Comparison of ENCODE assay signal across 15 cellular contexts in genomic region chr19:51807111-51807701, GRCh38. TPM values are rescaled to one million over a fixed set of nuclear protein-coding genes. Genes with fewer than 3 reads are reported as not detected.
DNase-seq lines count a peak whose midpoint lies in the region; ATAC-seq, FAIRE-seq and TF ChIP-seq lines count a peak whose summit lies in the region.
"Had no signal": no experiment of that assay in that cellular context is flagged by ENCODE, and none has a peak within 500 bp of the region (broad histone marks: within the 10 kb centered on the region; RNA-seq: fewer than 3 reads in every experiment).

No MANE protein-coding gene starts in this region.

- peak; percentile 58 for TF ChIP-seq EP300 in K562 (IDR thresholded peaks at IDR 0.05; ENCODE audit: low read length)

- no peak overlapping the region for H3K27ac Mint-ChIP-seq in stimulated activated memory B cell treated with anti-CD40 and anti-IgM and Interleukin-4, amounts not matched to agents 10 μg/mL and 1 μg/mL and 100 μg/mL, for 72 hours

- in situ Hi-C loops in K562 (cut with MboI), result no loop called here

- intact Hi-C loops in K562 (cut with micrococcal nuclease), result loop anchor here (5.0 kb wide), 1 partner anchor 470 kb away; no protein-coding TSS in a partner anchor

- TF ChIP-seq POLR2A in K562 (conservative IDR thresholded peaks at IDR 0.05), result no peak

- H4K20me1 ChIP-seq in K562 (replicated peaks; ENCODE audit: control insufficient read depth, insufficient read depth, low read length), result no peaks in the 10 kb centered on the region
- no peaks in the 10 kb centered on the region for H4K20me1 ChIP-seq in hepatocyte (ENCODE audit: insufficient read depth, poor library complexity, severe bottlenecking)

- CTCF ChIA-PET in K562 (lab: Yijun Ruan, JAX; ENCODE audit: low intra/inter-chr PET ratio), result no interaction called here

- TF ChIP-seq CTCF in K562 (IDR thresholded peaks at IDR 0.05 in 2 of 3, conservative IDR thresholded peaks at IDR 0.05 in 1 of 3; ENCODE audit: insufficient read depth in 2 of 3, low read depth in 1 of 3, low read length in 3 of 3) (peak in 2 of 3 experiments; percentile 18 to 41; a peak in 1 of 6 replicates), lung (IDR thresholded peaks at IDR 0.05; ENCODE audit: control extremely low read depth, extremely low read depth) (no peak), hepatocyte (IDR thresholded peaks at IDR 0.05; ENCODE audit: poor library complexity) (no peak)

- FAIRE-seq in K562 (lab: Jason Lieb, UNC), result peak; percentile 80

- H3K4me1 Mint-ChIP-seq in stimulated activated memory B cell treated with anti-CD40 and anti-IgM and Interleukin-4, amounts not matched to agents 10 μg/mL and 1 μg/mL and 100 μg/mL, for 72 hours, result no peaks in the 10 kb centered on the region

- H3K4me3 ChIP-seq in K562, result no peak overlapping the region
- no peak overlapping the region for H3K4me3 ChIP-seq in lung
- H3K4me3 ChIP-seq in hepatocyte, result no peak overlapping the region
- H3K4me3 ChIP-seq: colonic mucosa, smooth muscle cell had no signal

- peak overlapping the region; percentile 67 for H3K27ac ChIP-seq in K562 (ENCODE audit: extremely low read depth, low read depth, low read length)
- peak overlapping the region in 1 of 2 donors; percentile 23 for H3K27ac ChIP-seq in lung (ENCODE audit: low read depth in 1 of 2, low read length in 1 of 2)
- H3K27ac ChIP-seq in hepatocyte, result no peak overlapping the region
- H3K27ac ChIP-seq: colonic mucosa had no signal

- BruUV-seq in K562 (replicated peaks; lab: Mats Ljungman, UMichigan), result no TSS peak

- no peaks in the 10 kb centered on the region for H3K27me3 Mint-ChIP-seq in stimulated activated memory B cell treated with anti-CD40 and anti-IgM and Interleukin-4, amounts not matched to agents 10 μg/mL and 1 μg/mL and 100 μg/mL, for 72 hours

- 0 out of 3 replicates have a peak, but pooled peaks cover under 1% of the 10 kb centered on the region for H3K36me3 ChIP-seq in K562 (ENCODE audit: control insufficient read depth, insufficient read depth, low read length)
- no peaks in the 10 kb centered on the region for H3K36me3 ChIP-seq in lung (ENCODE audit: control insufficient read depth in 2 of 2, insufficient read depth in 2 of 2, low read length in 2 of 2)
- no peaks in the 10 kb centered on the region for H3K36me3 ChIP-seq in hepatocyte (replicated peaks; ENCODE audit: insufficient read depth, low read depth)
- H3K36me3 ChIP-seq: colonic mucosa had no signal

- DNase-seq in EL, result peak; percentile 64
- peak; percentile 92 for DNase-seq in MV-4-11 (lab: John Stamatoyannopoulos, UW)
- DNase-seq in K562 (ENCODE audit: extremely low read depth in 1 of 4, low spot score in 3 of 4), result peak; percentile 42 to 85 (median 52)
- DNase-seq in lung (ENCODE audit: low spot score), result no peak
- no peak for DNase-seq in hepatocyte (ENCODE audit: low spot score)
- DNase-seq: activated CD4-positive, CD25-positive, alpha-beta regulatory T cell; activated effector memory CD4-positive, alpha-beta T cell treated with Interleukin-2 at 50 U/mL for 16 hours; colonic mucosa; NCI-H187 treated with DMSO at 0.1 percent for 48 hours had no signal

- no peak overlapping the region for H3K4me3 Mint-ChIP-seq in stimulated activated memory B cell treated with anti-CD40 and anti-IgM and Interleukin-4, amounts not matched to agents 10 μg/mL and 1 μg/mL and 100 μg/mL, for 72 hours

- no peaks in the 10 kb centered on the region for H3K9me2 ChIP-seq in hepatocyte (replicated peaks; ENCODE audit: insufficient read depth)

- H3K9me3 ChIP-seq in K562 (replicated peaks; ENCODE audit: control insufficient read depth, insufficient read depth, low read depth, low read length) (peaks cover 9% of the 10 kb centered on the region), lung (ENCODE audit: control insufficient read depth in 2 of 2, insufficient read depth in 1 of 2, low read length in 1 of 2) (peaks cover 0 to 8% of the 10 kb centered on the region in 2 donors), hepatocyte (ENCODE audit: low read depth) (no peaks in the 10 kb centered on the region)
- H3K9me3 ChIP-seq: colonic mucosa had no signal

- H3K79me2 ChIP-seq in K562 (ENCODE audit: control insufficient read depth, insufficient read depth, low read length) (no peaks in the 10 kb centered on the region), hepatocyte (no peaks in the 10 kb centered on the region)

- H3K4me1 ChIP-seq in K562 (replicated peaks in 1 of 2; ENCODE audit: control insufficient read depth in 2 of 2, insufficient read depth in 2 of 2, low read length in 2 of 2), result peaks cover 5 to 59% of the 10 kb centered on the region in 2 experiments; a peak in 4 of 5 replicates
- peaks cover 2 to 4% of the 10 kb centered on the region in 2 donors for H3K4me1 ChIP-seq in lung (ENCODE audit: control insufficient read depth in 2 of 2, insufficient read depth in 2 of 2, low read length in 2 of 2)
- no peaks in the 10 kb centered on the region for H3K4me1 ChIP-seq in hepatocyte (ENCODE audit: insufficient read depth)
- H3K4me1 ChIP-seq: colonic mucosa had no signal

- H3K4me2 ChIP-seq in K562 (ENCODE audit: insufficient read depth, low read length) (peak overlapping the region; percentile 57), hepatocyte (no peak overlapping the region)
- H3K4me2 ChIP-seq: smooth muscle cell had no signal

- H3K9ac ChIP-seq in K562 (ENCODE audit: insufficient read depth in 1 of 2, low read depth in 2 of 2, low read length in 2 of 2), result peak overlapping the region in 1 of 2 experiments; percentile 22; a peak in 2 of 4 replicates

- POLR2A ChIA-PET in K562 (lab: Yijun Ruan, JAX), result interaction anchor here (0.6 to 1.3 kb wide), 5 partner anchors 11 to 1152 kb away, joined by 3 to 5 read pairs (median 3); no protein-coding TSS in a partner anchor

- ATAC-seq in K562 (peak; percentile 77), lung (ENCODE audit: insufficient read depth, low FRiP score) (peak; percentile 34), GM21390 (IDR thresholded peaks at IDR 0.05; ENCODE audit: unreplicated experiment) (no peak), GM21717 (IDR thresholded peaks at IDR 0.05; ENCODE audit: unreplicated experiment) (no peak)
- no peak for ATAC-seq in stimulated activated memory B cell treated with anti-CD40 and anti-IgM and Interleukin-4, amounts not matched to agents 10 μg/mL and 1 μg/mL and 100 μg/mL, for 72 hours

- peaks cover 13% of the 10 kb centered on the region for H3K9me3 Mint-ChIP-seq in stimulated activated memory B cell treated with anti-CD40 and anti-IgM and Interleukin-4, amounts not matched to agents 10 μg/mL and 1 μg/mL and 100 μg/mL, for 72 hours

- WGBS in K562 (ENCODE audit: insufficient coverage, low coverage, missing lambda C conversion rate), result 0% methylated on average over 6 of the region's 6 CpGs
- WGBS in lung, 2 donors, result 40 to 44% methylated on average over 6 of the region's 6 CpGs
- 66% methylated on average over 6 of the region's 6 CpGs for WGBS in hepatocyte (ENCODE audit: low lambda C conversion rate, missing lambda C conversion rate)

- no peaks in the 10 kb centered on the region for H3K27me3 ChIP-seq in K562 (ENCODE audit: control insufficient read depth in 2 of 2, insufficient read depth in 2 of 2, low read length in 2 of 2)
- no peaks in the 10 kb centered on the region for H3K27me3 ChIP-seq in lung (ENCODE audit: control insufficient read depth, insufficient read depth)
- H3K27me3 ChIP-seq in hepatocyte, result no peaks in the 10 kb centered on the region
- H3K27me3 ChIP-seq: colonic mucosa had no signal

- H2AFZ ChIP-seq in K562 (ENCODE audit: low read depth, low read length) (peak overlapping the region; percentile 73), hepatocyte (no peak overlapping the region)

- H3K9me1 ChIP-seq in K562 (ENCODE audit: control insufficient read depth, insufficient read depth, low read length), result no peaks in the 10 kb centered on the region

- no peaks in the 10 kb centered on the region for H3K36me3 Mint-ChIP-seq in stimulated activated memory B cell treated with anti-CD40 and anti-IgM and Interleukin-4, amounts not matched to agents 10 μg/mL and 1 μg/mL and 100 μg/mL, for 72 hours

- peak; percentile 24 to 31; a peak in 3 of 4 replicates for TF ChIP-seq RAD21 in K562 (CRISPR knock-in tag; conservative IDR thresholded peaks at IDR 0.05 in 1 of 2, IDR thresholded peaks at IDR 0.05 in 1 of 2)

RNA-seq across cellular contexts. Expression of gene FPR3, which starts 12.2 kb away (rescaled TPM):
- total RNA-seq in K562 (2011; cell fraction: chromatin; rRNA removed; ENCODE audit: low replicate concordance), result 0.55 and 0.60 TPM in 2 replicates
- 0.33 and 0.39 TPM in 2 replicates for total RNA-seq in K562 (2011; cell fraction: nucleolus; rRNA removed)
- total RNA-seq in K562 (2011; cell fraction: nucleoplasm; rRNA removed), result 0.29 and 0.53 TPM in 2 replicates
- 0.09 and 0.41 TPM in 2 replicates for total RNA-seq in K562 (2014; rRNA removed)
- total RNA-seq in K562 (2014; rRNA removed; fragmentation: Illumina TruSeq; extraction: Trizol), result 0.22 and 0.35 TPM in 2 replicates
- 0.51 and 0.57 TPM in 2 replicates for total RNA-seq in K562 (2015; rRNA removed; fragmentation: Illumina TruSeq; extraction: Trizol)
- total RNA-seq in K562 (2021), result 0.13 and 0.22 TPM in 2 replicates
- polyA plus RNA-seq in K562 (2011; rRNA removed), result 0.45 and 1.3 TPM in 2 replicates
- polyA plus RNA-seq in K562 (2011; cell fraction: cytosol; rRNA removed), result 0.07 and 1.4 TPM in 2 replicates
- 0.10 and 0.67 TPM in 2 replicates for polyA plus RNA-seq in K562 (2011; cell fraction: nucleus; rRNA removed)
- 1.8 and 2.3 TPM in 2 replicates for polyA plus RNA-seq in K562 (2012)
- 0.22 and 0.39 TPM in 2 replicates for polyA plus RNA-seq in K562 (2014; fragmentation: Illumina TruSeq; extraction: Trizol)
- under 1 TPM in 1 of 2 experiments, not detected in 1; 0.08 TPM for polyA plus RNA-seq in K562 (2014; fragmentation: Nextera tagmentation; extraction: Ambion mirVana)
- polyA plus RNA-seq in K562 (2014; rRNA removed), result 0.24 and 0.25 TPM in 2 replicates
- 0.42 and 1.8 TPM in 2 replicates for polyA minus RNA-seq in K562 (2011; rRNA and poly(A)+ RNA removed)
- polyA minus RNA-seq in K562 (2011; cell fraction: cytosol; rRNA and poly(A)+ RNA removed), result 0.64 TPM in 1 of 2 replicates, not detected in the other
- polyA minus RNA-seq in K562 (2011; cell fraction: nucleus; rRNA and poly(A)+ RNA removed), result 0.13 and 0.67 TPM in 2 replicates
- 10 to 100 TPM in 1 of 2 donors, 1 to 10 TPM in 1; 5.5 to 19.1 TPM for total RNA-seq in lung
- polyA plus RNA-seq in lung, result 10 to 100 TPM in 1 of 2 donors, 1 to 10 TPM in 1; 6.6 to 15.8 TPM
- not detected in 2 replicates for total RNA-seq in hepatocyte
- not detected in 2 replicates for polyA plus RNA-seq in hepatocyte
- total RNA-seq: myocyte, OCI-LY7, smooth muscle cell had no signal
- polyA plus RNA-seq: smooth muscle cell had no signal

RNA-seq across cellular contexts. Expression of gene FPR2, which starts 46.2 kb away (rescaled TPM):
- not detected in 2 replicates for total RNA-seq in K562 (2011; cell fraction: chromatin; rRNA removed; ENCODE audit: low replicate concordance)
- total RNA-seq in K562 (2011; cell fraction: nucleolus; rRNA removed), result not detected in 2 replicates
- not detected in 2 replicates for total RNA-seq in K562 (2011; cell fraction: nucleoplasm; rRNA removed)
- not detected in 2 replicates for total RNA-seq in K562 (2014; rRNA removed)
- not detected in 2 replicates for total RNA-seq in K562 (2014; rRNA removed; fragmentation: Illumina TruSeq; extraction: Trizol)
- not detected in 2 replicates for total RNA-seq in K562 (2015; rRNA removed; fragmentation: Illumina TruSeq; extraction: Trizol)
- total RNA-seq in K562 (2021), result not detected in 2 replicates
- polyA plus RNA-seq in K562 (2011; rRNA removed), result not detected in 2 replicates
- polyA plus RNA-seq in K562 (2011; cell fraction: cytosol; rRNA removed), result 0.07 TPM in 1 of 2 replicates, not detected in the other
- polyA plus RNA-seq in K562 (2011; cell fraction: nucleus; rRNA removed), result not detected in 2 replicates
- 0.04 and 0.12 TPM in 2 replicates for polyA plus RNA-seq in K562 (2012)
- polyA plus RNA-seq in K562 (2014; fragmentation: Illumina TruSeq; extraction: Trizol), result not detected in 2 replicates
- polyA plus RNA-seq in K562 (2014; fragmentation: Nextera tagmentation; extraction: Ambion mirVana), result under 1 TPM; 0.03 to 0.07 TPM
- polyA plus RNA-seq in K562 (2014; rRNA removed), result 0.15 and 0.19 TPM in 2 replicates
- polyA minus RNA-seq in K562 (2011; rRNA and poly(A)+ RNA removed), result not detected in 2 replicates
- not detected in 2 replicates for polyA minus RNA-seq in K562 (2011; cell fraction: cytosol; rRNA and poly(A)+ RNA removed)
- polyA minus RNA-seq in K562 (2011; cell fraction: nucleus; rRNA and poly(A)+ RNA removed), result not detected in 2 replicates
- 10 to 100 TPM in 1 of 2 donors, 1 to 10 TPM in 1; 7.3 to 50.4 TPM for total RNA-seq in lung
- 100 to 1,000 TPM in 1 of 2 donors, under 1 TPM in 1; 0.79 to 234 TPM for polyA plus RNA-seq in lung
- total RNA-seq in hepatocyte, result not detected in 2 replicates
- not detected in 2 replicates for polyA plus RNA-seq in hepatocyte
- total RNA-seq: myocyte, OCI-LY7, smooth muscle cell had no signal
- polyA plus RNA-seq: smooth muscle cell had no signal

RNA-seq across cellular contexts. Expression of gene FPR1, which starts 55.5 kb away (rescaled TPM):
- not detected in 2 replicates for total RNA-seq in K562 (2011; cell fraction: chromatin; rRNA removed; ENCODE audit: low replicate concordance)
- not detected in 2 replicates for total RNA-seq in K562 (2011; cell fraction: nucleolus; rRNA removed)
- not detected in 2 replicates for total RNA-seq in K562 (2011; cell fraction: nucleoplasm; rRNA removed)
- not detected in 2 replicates for total RNA-seq in K562 (2014; rRNA removed)
- not detected in 2 replicates for total RNA-seq in K562 (2014; rRNA removed; fragmentation: Illumina TruSeq; extraction: Trizol)
- total RNA-seq in K562 (2015; rRNA removed; fragmentation: Illumina TruSeq; extraction: Trizol), result 0.25 TPM in 1 of 2 replicates, not detected in the other
- 0.18 TPM in 1 of 2 replicates, not detected in the other for total RNA-seq in K562 (2021)
- 0.04 TPM in 1 of 2 replicates, not detected in the other for polyA plus RNA-seq in K562 (2011; rRNA removed)
- polyA plus RNA-seq in K562 (2011; cell fraction: cytosol; rRNA removed), result 0.07 and 0.12 TPM in 2 replicates
- not detected in 2 replicates for polyA plus RNA-seq in K562 (2011; cell fraction: nucleus; rRNA removed)
- 0.07 and 0.19 TPM in 2 replicates for polyA plus RNA-seq in K562 (2012)
- polyA plus RNA-seq in K562 (2014; fragmentation: Illumina TruSeq; extraction: Trizol), result 0.06 and 0.12 TPM in 2 replicates
- polyA plus RNA-seq in K562 (2014; fragmentation: Nextera tagmentation; extraction: Ambion mirVana), result under 1 TPM; 0.10 to 0.14 TPM
- polyA plus RNA-seq in K562 (2014; rRNA removed), result 1.7 TPM in 1 of 2 replicates, not detected in the other
- polyA minus RNA-seq in K562 (2011; rRNA and poly(A)+ RNA removed), result 0.14 and 0.15 TPM in 2 replicates
- not detected in 2 replicates for polyA minus RNA-seq in K562 (2011; cell fraction: cytosol; rRNA and poly(A)+ RNA removed)
- polyA minus RNA-seq in K562 (2011; cell fraction: nucleus; rRNA and poly(A)+ RNA removed), result not detected in 2 replicates
- 10 to 100 TPM; 21.4 to 76.1 TPM for total RNA-seq in lung
- 100 to 1,000 TPM in 1 of 2 donors, 1 to 10 TPM in 1; 2.8 to 558 TPM for polyA plus RNA-seq in lung
- 0.24 and 0.53 TPM in 2 replicates for total RNA-seq in hepatocyte
- 1.7 and 2.6 TPM in 2 replicates for polyA plus RNA-seq in hepatocyte
- total RNA-seq: OCI-LY7, smooth muscle cell had no signal
- polyA plus RNA-seq: smooth muscle cell had no signal

Comparison
In these comparisons a context has a peak if more than half of its experiments do, and no peak if none do; other contexts are left out.
1. DNase-seq: peak in EL (single experiment), MV-4-11 (single experiment) and K562 (4 of 4); none in lung (single experiment) and hepatocyte (single experiment).
2. ATAC-seq: peak in K562 (single experiment) and lung (single experiment); none in GM21390 (single experiment), GM21717 (single experiment) and stimulated activated memory B cell treated with anti-CD40 and anti-IgM and Interleukin-4, amounts not matched to agents 10 μg/mL and 1 μg/mL and 100 μg/mL, for 72 hours (single experiment).
3. CTCF ChIP-seq: peak in K562 (2 of 3); none in lung (single experiment) and hepatocyte (single experiment).
4. RNA of gene FPR1, which starts 55.5 kb away (total RNA-seq): 21.4 to 76.1 TPM in lung; 0.24 to 0.53 TPM in hepatocyte and 0.18 to 0.25 TPM in K562; every median in the first group is over 10 times any median in the second.